17 cellular contexts compared by ENCODE assay signal in the genomic region with DNA sequence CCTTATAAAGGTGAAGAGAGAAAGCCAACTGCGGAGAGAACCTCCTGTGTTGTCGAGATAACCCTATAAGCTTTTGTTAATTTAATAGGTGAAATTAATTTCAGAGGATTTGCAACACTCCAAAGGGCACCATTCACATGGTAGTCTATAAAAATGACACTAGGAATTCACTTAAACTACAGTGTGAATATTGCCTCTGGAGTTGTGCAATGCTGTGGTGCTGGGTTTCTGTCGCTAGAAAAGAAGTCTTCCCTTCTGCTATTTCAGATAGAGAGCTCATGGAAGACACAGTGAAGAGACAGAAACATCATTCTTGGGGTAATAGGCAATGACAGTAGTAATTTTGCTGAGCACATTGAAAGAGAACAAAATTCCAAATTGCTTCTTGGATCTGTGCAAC. TPM values are rescaled to one million over a fixed set of nuclear protein-coding genes. Genes with fewer than 3 reads are reported as not detected.
A peak's percentile ranks its signal among the peaks of the same experiment; 100 is the strongest.
DNase-seq lines count a peak whose midpoint lies in the region; ATAC-seq, FAIRE-seq and TF ChIP-seq lines count a peak whose summit lies in the region.
"Had no signal": no experiment of that assay in that cellular context is flagged by ENCODE, and none has a peak within 500 bp of the region (broad histone marks: within the 10 kb centered on the region; RNA-seq: fewer than 3 reads in every experiment).

No MANE protein-coding gene starts in this region.

- H3K9me3 ChIP-seq in K562 (replicated peaks; ENCODE audit: control insufficient read depth, insufficient read depth, low read depth, low read length) = no peaks in the 10 kb centered on the region

- ATAC-seq in K562 = no peak
- ATAC-seq in HG03571 (IDR thresholded peaks at IDR 0.05; ENCODE audit: unreplicated experiment) = no peak
- ATAC-seq: GM12878, GM23338 had no signal

- no peaks in the 10 kb centered on the region for H3K9me1 ChIP-seq in K562 (ENCODE audit: control insufficient read depth, insufficient read depth, low read length)

- intact Hi-C loops in K562 (cut with micrococcal nuclease) = no loop called here

- H3K36me3 ChIP-seq in K562 (ENCODE audit: control insufficient read depth, insufficient read depth, low read length) = no peaks in the 10 kb centered on the region
- H3K36me3 ChIP-seq: BLaER1 treated with 17β-estradiol and CSF1 and Interleukin-3, amounts not matched to agents 10 nM and 100 nM had no signal

- no peaks in the 10 kb centered on the region for H3K79me2 ChIP-seq in K562 (ENCODE audit: control insufficient read depth, insufficient read depth, low read length)

- no peak overlapping the region for H3K9ac ChIP-seq in K562 (ENCODE audit: insufficient read depth in 1 of 2, low read depth in 2 of 2, low read length in 2 of 2)
- H3K9ac ChIP-seq: BLaER1 treated with 17β-estradiol and CSF1 and Interleukin-3, amounts not matched to agents 10 nM and 100 nM had no signal

- TF ChIP-seq CTCF in K562 (IDR thresholded peaks at IDR 0.05 in 2 of 3, conservative IDR thresholded peaks at IDR 0.05 in 1 of 3; ENCODE audit: insufficient read depth in 2 of 3, low read depth in 1 of 3, low read length in 3 of 3) = no peak
- TF ChIP-seq CTCF in foreskin fibroblast (IDR thresholded peaks at IDR 0.05; ENCODE audit: low read depth, low read length) = no peak

- no TSS peak for BruUV-seq in K562 (replicated peaks; lab: Mats Ljungman, UMichigan)

- DNase-seq in SKM-1 treated with dmso at 0.1 percent for 144 hours (lab: John Stamatoyannopoulos, UW; ENCODE audit: unreplicated experiment) = peak; percentile 28
- DNase-seq in SKM-1 (lab: John Stamatoyannopoulos, UW; ENCODE audit: unreplicated experiment) = no peak
- DNase-seq in NOMO-1 treated with DMSO at 0.1 percent for 48 hours (lab: John Stamatoyannopoulos, UW; ENCODE audit: unreplicated experiment) = peak; percentile 66
- no peak for DNase-seq in K562 (ENCODE audit: extremely low read depth in 1 of 4, low spot score in 3 of 4)
- DNase-seq in foreskin fibroblast = no peak
- DNase-seq in germinal center (ENCODE audit: low spot score) = no peak
- DNase-seq: 8988T; CD4-positive, CD25-positive, alpha-beta regulatory T cell; DMS79; H9 had no signal

- H2AFZ ChIP-seq in K562 (ENCODE audit: low read depth, low read length) = no peak overlapping the region
- H2AFZ ChIP-seq: GM23338 had no signal

- FAIRE-seq in K562 (lab: Jason Lieb, UNC) = no peak
- FAIRE-seq: GM12878, GM18507 had no signal

- H4K20me1 ChIP-seq in K562 (replicated peaks; ENCODE audit: control insufficient read depth, insufficient read depth, low read length) = no peaks in the 10 kb centered on the region
- H4K20me1 ChIP-seq: BLaER1 treated with 17β-estradiol and CSF1 and Interleukin-3, amounts not matched to agents 10 nM and 100 nM had no signal

- no peak overlapping the region for H3K4me3 ChIP-seq in K562
- no peak overlapping the region for H3K4me3 ChIP-seq in foreskin fibroblast (ENCODE audit: low read depth in 1 of 2, low read length in 2 of 2)
- H3K4me3 ChIP-seq: BLaER1 treated with 17β-estradiol and CSF1 and Interleukin-3, amounts not matched to agents 10 nM and 100 nM; GM12878; GM23338 had no signal

- no peaks in the 10 kb centered on the region for H3K4me1 ChIP-seq in K562 (replicated peaks in 1 of 2; ENCODE audit: control insufficient read depth in 2 of 2, insufficient read depth in 2 of 2, low read length in 2 of 2)

- TF ChIP-seq POLR2A in K562 (conservative IDR thresholded peaks at IDR 0.05) = no peak

- no peak for TF ChIP-seq EP300 in K562 (IDR thresholded peaks at IDR 0.05; ENCODE audit: low read length)

- WGBS in K562 (ENCODE audit: insufficient coverage, low coverage, missing lambda C conversion rate) = 0% methylated on average over 3 of the region's 3 CpGs

- in situ Hi-C loops in K562 (cut with MboI) = no loop called here

- TF ChIP-seq RAD21 in K562 (CRISPR knock-in tag; conservative IDR thresholded peaks at IDR 0.05 in 1 of 2, IDR thresholded peaks at IDR 0.05 in 1 of 2) = no peak

- CTCF ChIA-PET in K562 (lab: Yijun Ruan, JAX; ENCODE audit: low intra/inter-chr PET ratio) = no interaction called here

- H3K4me2 ChIP-seq in K562 (ENCODE audit: insufficient read depth, low read length) = no peak overlapping the region
- H3K4me2 ChIP-seq: BLaER1 treated with 17β-estradiol and CSF1 and Interleukin-3, amounts not matched to agents 10 nM and 100 nM; GM23338 had no signal

- no peak overlapping the region for H3K27ac ChIP-seq in K562 (ENCODE audit: extremely low read depth, low read depth, low read length)
- H3K27ac ChIP-seq: BLaER1 treated with 17β-estradiol and CSF1 and Interleukin-3, amounts not matched to agents 10 nM and 100 nM had no signal

- peaks cover 4 to 11% of the 10 kb centered on the region in 2 experiments; a peak in 4 of 5 replicates for H3K27me3 ChIP-seq in K562 (ENCODE audit: control insufficient read depth in 2 of 2, insufficient read depth in 2 of 2, low read length in 2 of 2)
- H3K27me3 ChIP-seq: BLaER1 treated with 17β-estradiol and CSF1 and Interleukin-3, amounts not matched to agents 10 nM and 100 nM had no signal

- POLR2A ChIA-PET in K562 (lab: Yijun Ruan, JAX) = no interaction called here

TF ChIP-seq in K562, 482 proteins besides CTCF, POLR2A, EP300 and RAD21:
- TF ChIP-seq CEBPB (tag; IDR thresholded peaks at IDR 0.05) = peak; percentile 77
- TF ChIP-seq SREBF2 (CRISPR knock-in tag; IDR thresholded peaks at IDR 0.05) = no peak
- no peak for TF ChIP-seq U2AF1 (optimal IDR thresholded peaks at IDR 0.05; ENCODE audit: low read depth, low read length)
- TF ChIP-seq SMARCC2 (IDR thresholded peaks at IDR 0.05; ENCODE audit: low read depth) = no peak

RNA-seq across cellular contexts. Expression of gene PROK2, which starts 28.8 kb away (rescaled TPM):
- total RNA-seq in K562 (2011; cell fraction: chromatin; rRNA removed; ENCODE audit: low replicate concordance) = not detected in 2 replicates
- not detected in 2 replicates for total RNA-seq in K562 (2011; cell fraction: nucleolus; rRNA removed)
- not detected in 2 replicates for total RNA-seq in K562 (2011; cell fraction: nucleoplasm; rRNA removed)
- not detected in 2 replicates for total RNA-seq in K562 (2014; rRNA removed)
- total RNA-seq in K562 (2014; rRNA removed; fragmentation: Illumina TruSeq; extraction: Trizol) = not detected in 2 replicates
- total RNA-seq in K562 (2015; rRNA removed; fragmentation: Illumina TruSeq; extraction: Trizol) = not detected in 2 replicates
- total RNA-seq in K562 (2021) = not detected in 2 replicates
- not detected in 2 replicates for polyA plus RNA-seq in K562 (2011; rRNA removed)
- polyA plus RNA-seq in K562 (2011; cell fraction: cytosol; rRNA removed) = not detected in 2 replicates
- polyA plus RNA-seq in K562 (2011; cell fraction: nucleus; rRNA removed) = not detected in 2 replicates
- polyA plus RNA-seq in K562 (2012) = 0.11 TPM in 1 of 2 replicates, not detected in the other
- polyA plus RNA-seq in K562 (2014; fragmentation: Illumina TruSeq; extraction: Trizol) = not detected in 2 replicates
- under 1 TPM; 0.07 to 0.13 TPM for polyA plus RNA-seq in K562 (2014; fragmentation: Nextera tagmentation; extraction: Ambion mirVana)
- not detected in 2 replicates for polyA plus RNA-seq in K562 (2014; rRNA removed)
- not detected in 2 replicates for polyA minus RNA-seq in K562 (2011; rRNA and poly(A)+ RNA removed)
- polyA minus RNA-seq in K562 (2011; cell fraction: cytosol; rRNA and poly(A)+ RNA removed) = not detected in 2 replicates
- polyA minus RNA-seq in K562 (2011; cell fraction: nucleus; rRNA and poly(A)+ RNA removed) = not detected in 2 replicates
- total RNA-seq: G401, GM12878, HT-29 had no signal
- polyA plus RNA-seq: GM12878 had no signal

Comparison
In these comparisons a context has a peak if more than half of its experiments do, and no peak if none do; other contexts are left out.
1. DNase-seq: peak in SKM-1 treated with dmso at 0.1 percent for 144 hours (single experiment) and NOMO-1 treated with DMSO at 0.1 percent for 48 hours (single experiment); none in SKM-1 (single experiment), K562 (0 of 4), foreskin fibroblast (0 of 2) and germinal center (single experiment).